1 cellular context compared by ENCODE assay signal in genomic region chr1:23384312-23385058, GRCh38.
TF ChIP-seq lines count a peak whose summit lies in the region.

No MANE protein-coding gene starts in this region.

TF ChIP-seq in GM12878, 131 proteins besides CTCF, POLR2A, EP300 and RAD21:
- TF ChIP-seq SPI1 (IDR thresholded peaks at IDR 0.05; ENCODE audit: borderline replicate concordance, insufficient read depth, low read depth, low read length): peak; percentile 30; the same call in 1 of the 2 replicates
- no peak for TF ChIP-seq TBL1XR1 (IDR thresholded peaks at IDR 0.05; ENCODE audit: low read depth, low read length)
- no peak for TF ChIP-seq IKZF2 (IDR thresholded peaks at IDR 0.05)
- TF ChIP-seq BCL3 (IDR thresholded peaks at IDR 0.05; ENCODE audit: borderline replicate concordance, insufficient read depth, low read depth, low read length, poor library complexity, severe bottlenecking): no peak
